8 cellular contexts compared by ENCODE assay signal in the genomic region with DNA sequence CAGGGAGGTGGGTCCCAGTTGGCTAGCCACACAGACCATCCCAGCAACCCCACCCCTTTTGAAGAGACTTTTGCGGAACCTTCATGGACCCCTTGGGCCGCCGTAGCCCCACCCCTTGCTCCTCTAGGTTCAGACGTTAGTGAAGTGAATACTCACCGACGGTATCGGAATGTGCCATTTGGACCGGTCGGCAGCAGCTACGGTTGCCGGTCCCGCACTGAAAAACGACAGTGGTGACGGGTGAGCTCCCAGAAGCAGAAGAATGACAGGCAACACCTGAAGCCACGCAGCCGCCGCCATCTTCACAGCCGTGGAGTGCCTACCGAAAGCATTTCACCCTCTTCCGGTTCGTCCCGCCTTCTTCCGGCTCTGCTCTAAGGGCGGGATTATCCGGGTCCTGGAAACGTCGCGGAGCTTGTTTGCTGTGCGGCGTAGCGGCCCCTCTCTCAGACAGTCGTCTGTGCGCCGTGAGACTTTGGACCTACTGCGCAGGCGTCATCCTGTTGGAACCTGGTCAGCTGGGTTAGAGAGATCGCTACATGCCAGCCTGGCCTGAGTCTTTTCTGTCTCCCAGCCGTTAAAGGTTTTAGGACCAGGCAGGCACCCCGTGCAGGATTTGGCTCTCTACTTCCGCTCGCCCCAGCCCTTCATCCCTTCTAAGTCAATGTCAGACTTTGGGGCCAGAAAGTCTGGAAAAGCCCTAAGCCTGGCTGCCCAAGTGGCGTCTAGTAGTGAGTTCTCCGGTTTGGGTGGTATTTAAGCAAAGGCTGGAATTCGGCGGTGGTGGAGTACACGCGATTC.
DNase-seq lines count a peak whose midpoint lies in the region; ATAC-seq, FAIRE-seq and TF ChIP-seq lines count a peak whose summit lies in the region.

A gene with protein sequence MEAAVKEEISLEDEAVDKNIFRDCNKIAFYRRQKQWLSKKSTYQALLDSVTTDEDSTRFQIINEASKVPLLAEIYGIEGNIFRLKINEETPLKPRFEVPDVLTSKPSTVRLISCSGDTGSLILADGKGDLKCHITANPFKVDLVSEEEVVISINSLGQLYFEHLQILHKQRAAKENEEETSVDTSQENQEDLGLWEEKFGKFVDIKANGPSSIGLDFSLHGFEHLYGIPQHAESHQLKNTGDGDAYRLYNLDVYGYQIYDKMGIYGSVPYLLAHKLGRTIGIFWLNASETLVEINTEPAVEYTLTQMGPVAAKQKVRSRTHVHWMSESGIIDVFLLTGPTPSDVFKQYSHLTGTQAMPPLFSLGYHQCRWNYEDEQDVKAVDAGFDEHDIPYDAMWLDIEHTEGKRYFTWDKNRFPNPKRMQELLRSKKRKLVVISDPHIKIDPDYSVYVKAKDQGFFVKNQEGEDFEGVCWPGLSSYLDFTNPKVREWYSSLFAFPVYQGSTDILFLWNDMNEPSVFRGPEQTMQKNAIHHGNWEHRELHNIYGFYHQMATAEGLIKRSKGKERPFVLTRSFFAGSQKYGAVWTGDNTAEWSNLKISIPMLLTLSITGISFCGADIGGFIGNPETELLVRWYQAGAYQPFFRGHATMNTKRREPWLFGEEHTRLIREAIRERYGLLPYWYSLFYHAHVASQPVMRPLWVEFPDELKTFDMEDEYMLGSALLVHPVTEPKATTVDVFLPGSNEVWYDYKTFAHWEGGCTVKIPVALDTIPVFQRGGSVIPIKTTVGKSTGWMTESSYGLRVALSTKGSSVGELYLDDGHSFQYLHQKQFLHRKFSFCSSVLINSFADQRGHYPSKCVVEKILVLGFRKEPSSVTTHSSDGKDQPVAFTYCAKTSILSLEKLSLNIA (N-terminal part only) (plus strand): TSS at position 103 of the 801 bp plus-strand sequence. CDS start 1,281 bp downstream, outside the sequence.
A gene with protein sequence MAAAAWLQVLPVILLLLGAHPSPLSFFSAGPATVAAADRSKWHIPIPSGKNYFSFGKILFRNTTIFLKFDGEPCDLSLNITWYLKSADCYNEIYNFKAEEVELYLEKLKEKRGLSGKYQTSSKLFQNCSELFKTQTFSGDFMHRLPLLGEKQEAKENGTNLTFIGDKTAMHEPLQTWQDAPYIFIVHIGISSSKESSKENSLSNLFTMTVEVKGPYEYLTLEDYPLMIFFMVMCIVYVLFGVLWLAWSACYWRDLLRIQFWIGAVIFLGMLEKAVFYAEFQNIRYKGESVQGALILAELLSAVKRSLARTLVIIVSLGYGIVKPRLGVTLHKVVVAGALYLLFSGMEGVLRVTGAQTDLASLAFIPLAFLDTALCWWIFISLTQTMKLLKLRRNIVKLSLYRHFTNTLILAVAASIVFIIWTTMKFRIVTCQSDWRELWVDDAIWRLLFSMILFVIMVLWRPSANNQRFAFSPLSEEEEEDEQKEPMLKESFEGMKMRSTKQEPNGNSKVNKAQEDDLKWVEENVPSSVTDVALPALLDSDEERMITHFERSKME (minus strand): TSS at position 335 of the 801 bp plus-strand sequence. CDS start 35 bp downstream, at position 300.

- no peak for TF ChIP-seq CTCF in AG09319 (IDR thresholded peaks at IDR 0.05; ENCODE audit: low read depth, low read length)

- ATAC-seq in GM19035 (IDR thresholded peaks at IDR 0.05; ENCODE audit: unreplicated experiment) (peak; percentile 87), HG03354 (IDR thresholded peaks at IDR 0.05; ENCODE audit: poor library complexity, severe bottlenecking, unreplicated experiment) (peak; percentile 90)
- peak; percentile 97 for ATAC-seq in activated CD4-positive, CD25-positive, alpha-beta regulatory T cell treated with anti-CD3 and anti-CD28 coated beads, Interleukin-2, amount 50 U/mL, for 24 hours

- peak; percentile 97 for DNase-seq in AG09319 (ENCODE audit: extremely low read depth, low read depth)
- DNase-seq in NCI-H446 treated with DMSO at 0.1 percent for 48 hours (lab: John Stamatoyannopoulos, UW) = peak; percentile 94
- DNase-seq in cerebellar cortex (ENCODE audit: low spot score) = peak; percentile 99
- DNase-seq in stimulated activated CD4-positive, alpha-beta T cell treated with anti-CD3 and anti-CD28 coated beads, Interleukin-12 subunit alpha, Interleukin-12 subunit beta, amount 100 ng/mL, for 4 hours = peak; percentile 90

- FAIRE-seq in islet of Langerhans (lab: Jason Lieb, UNC) = peak; percentile 66

Comparison
In these comparisons a context has a peak if more than half of its experiments do, and no peak if none do; other contexts are left out.
1. Peak in every context shown above with its lines: DNase-seq and ATAC-seq.